27 cellular contexts compared by ENCODE assay signal in the genomic region with DNA sequence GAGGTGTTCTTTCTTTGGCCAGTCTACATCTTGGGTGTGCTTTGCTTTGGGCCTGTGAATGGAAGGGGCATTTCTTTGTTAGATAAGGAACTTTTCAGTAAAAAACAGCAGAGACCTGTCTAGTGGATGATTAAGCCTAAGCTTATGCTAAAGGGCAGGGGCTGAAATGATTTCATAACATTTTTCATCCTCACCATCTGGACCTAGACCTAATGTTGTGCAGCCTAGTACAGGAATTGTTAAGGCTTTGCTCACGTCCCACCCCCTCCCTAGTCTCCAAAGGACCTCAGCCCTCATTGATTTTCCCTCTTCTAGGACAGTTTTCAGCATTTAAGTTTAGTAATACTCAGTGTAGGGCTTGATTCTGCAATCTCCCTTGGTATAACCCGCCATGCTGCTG.
"Had no signal": no experiment of that assay in that cellular context is flagged by ENCODE, and none has a peak within 500 bp of the region (broad histone marks: within the 10 kb centered on the region; RNA-seq: fewer than 3 reads in every experiment).

No MANE protein-coding gene starts in this region.

- ATAC-seq: activated T-helper 17 cell treated with anti-CD3 and anti-CD28 coated beads, Interleukin-2, amount 50 U/mL, for 72 hours; body of pancreas; gastrocnemius medialis; naive thymus-derived CD4-positive, alpha-beta T cell; sciatic nerve; stimulated activated memory B cell treated with anti-CD40 and anti-IgM and Interleukin-4, amounts not matched to agents 10 μg/mL and 1 μg/mL and 100 μg/mL, for 72 hours; WTC11 had no signal

- H3K4me2 ChIP-seq: neural progenitor cell had no signal

- FAIRE-seq: endometrium, small intestine had no signal

- H3K9ac ChIP-seq: neural progenitor cell had no signal

- H3K9me3 ChIP-seq: body of pancreas, gastrocnemius medialis, left ventricle myocardium inferior, stomach, testis, uterus had no signal

- H3K36me3 ChIP-seq: cardiac muscle cell, gastrocnemius medialis, left ventricle myocardium inferior, neural progenitor cell, stomach, uterus had no signal

- H3K27me3 ChIP-seq: body of pancreas, cardiac muscle cell, gastrocnemius medialis, neural progenitor cell, stomach, testis, uterus had no signal

- H2AFZ ChIP-seq: neural progenitor cell had no signal

- H3K27me3 Mint-ChIP-seq: activated T-cell treated with anti-CD3 and anti-CD28 coated beads, Interleukin-2, amount 50 U/mL, for 24 hours; activated T-helper 17 cell treated with anti-CD3 and anti-CD28 coated beads, Interleukin-2, amount 50 U/mL, for 72 hours; naive thymus-derived CD4-positive, alpha-beta T cell; stimulated activated memory B cell treated with anti-CD40 and anti-IgM and Interleukin-4, amounts not matched to agents 10 μg/mL and 1 μg/mL and 100 μg/mL, for 72 hours had no signal

- H3K27ac ChIP-seq: body of pancreas, cardiac muscle cell, gastrocnemius medialis, left ventricle myocardium inferior, neural progenitor cell, stomach, testis, uterus had no signal

- H3K4me1 Mint-ChIP-seq: activated T-helper 17 cell treated with anti-CD3 and anti-CD28 coated beads, Interleukin-2, amount 50 U/mL, for 72 hours had no signal

- DNase-seq: activated CD8-positive, alpha-beta memory T cell treated with anti-CD3 and anti-CD28 coated beads for 24 hours; activated CD8-positive, alpha-beta memory T cell treated with anti-CD3 and anti-CD28 coated beads, Interleukin-2, amount 50 U/mL, for 4 hours; activated naive CD4-positive, alpha-beta T cell; activated naive CD8-positive, alpha-beta T cell treated with anti-CD3 and anti-CD28 coated beads, Interleukin-2, amount 10 ng/mL, durations not matched to agents 7 days and 5 days; activated T-cell treated with anti-CD3 and anti-CD28 coated beads, Interleukin-2, amount 50 U/mL, for 24 hours; amygdala; body of pancreas; effector CD4-positive, alpha-beta T cell; gastrocnemius medialis; hippocampal formation; left ventricle myocardium inferior; naive thymus-derived CD4-positive, alpha-beta T cell; small intestine; stimulated activated CD4-positive, alpha-beta T cell treated with anti-CD3 and anti-CD28 coated beads, Interleukin-15, amount 100 ng/mL, for 24 hours; stomach; T-helper 9 cell; testis; trophoblast cell had no signal

- H3K9me3 Mint-ChIP-seq: activated naive CD8-positive, alpha-beta T cell treated with anti-CD3 and anti-CD28 coated beads, Interleukin-2, amount 10 ng/mL, durations not matched to agents 7 days and 5 days; activated T-cell treated with anti-CD3 and anti-CD28 coated beads, Interleukin-2, amount 50 U/mL, for 24 hours; activated T-helper 17 cell treated with anti-CD3 and anti-CD28 coated beads, Interleukin-2, amount 50 U/mL, for 72 hours; dendritic cell treated with granulocyte-macrophage colony-stimulating factor and Interleukin-4, amounts not matched to agents 40 ng/mL and 50 ng/mL, for 4 days; naive thymus-derived CD4-positive, alpha-beta T cell; neural progenitor cell; stimulated activated memory B cell treated with anti-CD40 and anti-IgM and Interleukin-4, amounts not matched to agents 10 μg/mL and 1 μg/mL and 100 μg/mL, for 72 hours; WTC11 had no signal

- H3K4me3 Mint-ChIP-seq: activated naive CD8-positive, alpha-beta T cell treated with anti-CD3 and anti-CD28 coated beads, Interleukin-2, amount 10 ng/mL, durations not matched to agents 7 days and 5 days; activated T-cell treated with anti-CD3 and anti-CD28 coated beads, Interleukin-2, amount 50 U/mL, for 24 hours; activated T-helper 17 cell treated with anti-CD3 and anti-CD28 coated beads, Interleukin-2, amount 50 U/mL, for 72 hours; dendritic cell treated with granulocyte-macrophage colony-stimulating factor and Interleukin-4, amounts not matched to agents 40 ng/mL and 50 ng/mL, for 4 days; neural progenitor cell; stimulated activated memory B cell treated with anti-CD40 and anti-IgM and Interleukin-4, amounts not matched to agents 10 μg/mL and 1 μg/mL and 100 μg/mL, for 72 hours; WTC11 had no signal

- H3K27ac Mint-ChIP-seq: activated naive CD8-positive, alpha-beta T cell treated with anti-CD3 and anti-CD28 coated beads, Interleukin-2, amount 10 ng/mL, durations not matched to agents 7 days and 5 days; activated T-cell treated with anti-CD3 and anti-CD28 coated beads, Interleukin-2, amount 50 U/mL, for 24 hours; activated T-helper 17 cell treated with anti-CD3 and anti-CD28 coated beads, Interleukin-2, amount 50 U/mL, for 72 hours; dendritic cell treated with granulocyte-macrophage colony-stimulating factor and Interleukin-4, amounts not matched to agents 40 ng/mL and 50 ng/mL, for 4 days; naive thymus-derived CD4-positive, alpha-beta T cell; neural progenitor cell; stimulated activated memory B cell treated with anti-CD40 and anti-IgM and Interleukin-4, amounts not matched to agents 10 μg/mL and 1 μg/mL and 100 μg/mL, for 72 hours; WTC11 had no signal

- H3K4me3 ChIP-seq: body of pancreas, cardiac muscle cell, gastrocnemius medialis, left ventricle myocardium inferior, neural progenitor cell, stomach, testis, uterus had no signal

- H3K36me3 Mint-ChIP-seq: activated naive CD8-positive, alpha-beta T cell treated with anti-CD3 and anti-CD28 coated beads, Interleukin-2, amount 10 ng/mL, durations not matched to agents 7 days and 5 days; stimulated activated memory B cell treated with anti-CD40 and anti-IgM and Interleukin-4, amounts not matched to agents 10 μg/mL and 1 μg/mL and 100 μg/mL, for 72 hours; WTC11 had no signal
